8 cellular contexts compared by ENCODE assay signal in the genomic region with DNA sequence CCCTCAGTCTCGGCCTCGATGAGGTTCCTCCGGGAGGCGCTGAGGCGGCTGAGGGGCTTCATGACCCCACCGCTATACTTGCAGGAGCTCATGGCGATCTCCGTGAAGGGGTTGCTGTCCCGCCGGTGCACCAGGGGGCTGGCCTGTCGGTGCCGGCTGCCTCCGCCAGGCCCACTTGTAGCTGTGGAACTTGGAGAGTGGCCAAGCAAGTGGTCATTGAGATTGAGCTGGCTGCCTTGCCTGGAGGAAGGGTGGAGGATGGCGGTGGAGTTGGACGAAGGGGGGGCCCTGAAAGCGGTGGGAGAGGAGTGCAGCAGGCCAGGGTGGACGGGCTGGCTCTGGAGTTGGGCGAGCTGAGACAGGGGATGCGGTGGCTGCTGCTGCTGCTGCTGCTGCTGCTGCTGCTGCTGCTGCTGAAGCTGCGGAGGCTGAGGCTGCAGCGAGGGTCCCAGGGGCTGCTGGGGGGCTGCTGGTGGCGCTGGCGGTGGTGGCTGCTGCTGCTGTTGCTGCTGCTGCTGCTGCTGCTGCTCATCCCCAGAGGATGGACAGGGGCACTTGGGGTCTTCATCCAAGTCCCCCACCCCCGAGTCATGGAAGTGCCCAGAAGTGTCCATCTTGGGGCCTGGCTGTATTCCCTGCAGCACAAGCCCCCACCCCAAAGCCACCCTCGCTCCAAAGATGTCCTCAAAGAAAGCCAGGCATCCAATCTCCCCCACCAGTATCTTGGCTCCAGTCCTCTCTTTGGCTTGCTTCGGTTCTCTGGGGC. TPM values are rescaled to one million over a fixed set of nuclear protein-coding genes. Genes with fewer than 3 reads are reported as not detected.
A peak's percentile ranks its signal among the peaks of the same experiment; 100 is the strongest.
DNase-seq lines count a peak whose midpoint lies in the region; ATAC-seq and TF ChIP-seq lines count a peak whose summit lies in the region.

No MANE protein-coding gene starts in this region.

- no peak overlapping the region for H2BK20ac ChIP-seq in IMR-90 (ENCODE audit: low read depth, low read length)

- H4K20me1 ChIP-seq in IMR-90 (ENCODE audit: insufficient read depth, low read length): peaks cover 4% of the 10 kb centered on the region; the same call in 1 of the 2 replicates

- TF ChIP-seq CTCF in AG09309 (IDR thresholded peaks at IDR 0.05; ENCODE audit: control insufficient read depth, insufficient read depth, low read depth, low read length, missing control alignments) (no peak), IMR-90 (conservative IDR thresholded peaks at IDR 0.05; ENCODE audit: low read depth, low read length) (no peak)

- H3K27ac ChIP-seq in IMR-90 (ENCODE audit: insufficient read depth, low read length): no peak overlapping the region
- no peak overlapping the region for H3K27ac ChIP-seq in mucosa of rectum (ENCODE audit: low read depth in 2 of 2, low read length in 2 of 2)

- H3K14ac ChIP-seq in IMR-90 (replicated peaks; ENCODE audit: low read depth, low read length): no peak overlapping the region

- H2AK5ac ChIP-seq in IMR-90 (ENCODE audit: low read depth, low read length): no peak overlapping the region

- no peak overlapping the region for H3K9ac ChIP-seq in IMR-90 (ENCODE audit: low read depth, low read length)
- no peak overlapping the region for H3K9ac ChIP-seq in mucosa of rectum (ENCODE audit: low read depth in 1 of 2, low read length in 2 of 2)

- DNase-seq in AG09309 (ENCODE audit: low read depth) (no peak), IMR-90 (peak; percentile 38), cerebellar cortex (ENCODE audit: low spot score) (peak; percentile 18), cerebellar nuclear complex (lab: John Stamatoyannopoulos, UW) (no peak), CD1c-positive myeloid dendritic cell (ENCODE audit: extremely low spot score) (no peak), NK-92 (lab: John Stamatoyannopoulos, UW; ENCODE audit: unreplicated experiment) (no peak)

- H2BK5ac ChIP-seq in IMR-90 (ENCODE audit: low read depth, low read length, poor library complexity, severe bottlenecking): no peak overlapping the region

- H3K18ac ChIP-seq in IMR-90 (ENCODE audit: low read depth, low read length): no peak overlapping the region

- in situ Hi-C loops in IMR-90 (cut with MboI; ENCODE audit: low sequenced_read_pairs): no loop called here

- 0 out of 2 replicates have a peak, but pooled peaks cover under 1% of the 10 kb centered on the region for H3K9me1 ChIP-seq in IMR-90 (ENCODE audit: insufficient read depth, low read length)

- TF ChIP-seq POLR2A in IMR-90 (IDR thresholded peaks at IDR 0.05; ENCODE audit: low read depth, low read length): no peak

- POLR2A ChIA-PET in IMR-90 (lab: Charles Lee; ENCODE audit: unreplicated experiment): no interaction called here

- no peak overlapping the region for H4K5ac ChIP-seq in IMR-90 (ENCODE audit: low read depth, low read length)

- no peak overlapping the region for H3K4ac ChIP-seq in IMR-90 (ENCODE audit: low read depth, low read length)

- H3K9me3 ChIP-seq in IMR-90 (ENCODE audit: control insufficient read depth, insufficient read depth, low read length): peaks cover 2% of the 10 kb centered on the region; the same call in 1 of the 2 replicates
- no peaks in the 10 kb centered on the region for H3K9me3 ChIP-seq in mucosa of rectum (ENCODE audit: control insufficient read depth in 2 of 2, low read length in 2 of 2)

- no TSS peak for BruUV-seq in IMR-90 (replicated peaks; lab: Mats Ljungman, UMichigan)

- ATAC-seq in IMR-90 (ENCODE audit: low read depth) (no peak), GM19395 (IDR thresholded peaks at IDR 0.05; ENCODE audit: unreplicated experiment) (no peak)

- H4K91ac ChIP-seq in IMR-90 (ENCODE audit: insufficient read depth, low read depth, low read length): no peak overlapping the region

- peak overlapping the region; percentile 10; the same call in 1 of the 2 replicates for H3K4me3 ChIP-seq in AG09309 (ENCODE audit: control insufficient read depth, low read depth, low read length)
- H3K4me3 ChIP-seq in IMR-90 (ENCODE audit: insufficient read depth, low read depth, low read length): no peak overlapping the region
- H3K4me3 ChIP-seq in mucosa of rectum (ENCODE audit: low read length in 2 of 2): peak overlapping the region; percentile 56 to 57

- no peak overlapping the region for H4K8ac ChIP-seq in IMR-90 (ENCODE audit: low read depth in 2 of 2, low read length in 2 of 2)

- no peaks in the 10 kb centered on the region for H3K36me3 ChIP-seq in IMR-90 (ENCODE audit: control insufficient read depth, insufficient read depth, low read length)
- H3K36me3 ChIP-seq in mucosa of rectum (ENCODE audit: control insufficient read depth in 2 of 2, insufficient read depth in 2 of 2, low read length in 2 of 2): no peaks in the 10 kb centered on the region

- intact Hi-C loops in IMR-90 (cut with micrococcal nuclease): loop anchor here (10.0 kb wide), 1 partner anchor 175 kb away; no protein-coding TSS in a partner anchor

- CTCF ChIA-PET in IMR-90 (lab: Yijun Ruan, JAX): interaction anchor here (1.0 to 1.2 kb wide), 2 partner anchors 9 to 310 kb away, joined by 3 to 4 read pairs; no protein-coding TSS in a partner anchor

- no peak overlapping the region for H3K56ac ChIP-seq in IMR-90 (ENCODE audit: extremely low read depth, insufficient read depth, low read length)

- TF ChIP-seq RAD21 in IMR-90 (IDR thresholded peaks at IDR 0.05; ENCODE audit: low read length): no peak

- no peak overlapping the region for H2AK9ac ChIP-seq in IMR-90 (replicated peaks; ENCODE audit: low read depth, low read length, poor library complexity)

- no peak overlapping the region for H2BK120ac ChIP-seq in IMR-90 (ENCODE audit: low read depth, low read length)

- peak overlapping the region; percentile 83 for H2AFZ ChIP-seq in IMR-90 (replicated peaks; ENCODE audit: low read length, poor library complexity)

- no peaks in the 10 kb centered on the region for H3K79me1 ChIP-seq in IMR-90 (ENCODE audit: low read depth in 1 of 2, low read length in 2 of 2)

- 22% methylated on average over 14 of the region's 26 CpGs; no CpG with 5 or more reads in 1 of the 2 experiments for WGBS in IMR-90 (ENCODE audit: extremely low coverage in 2 of 2, insufficient read length in 1 of 2), 2 experiments

- H3K23ac ChIP-seq in IMR-90 (ENCODE audit: low read depth, low read length): no peak overlapping the region

- no peak overlapping the region for H2BK15ac ChIP-seq in IMR-90 (ENCODE audit: low read depth, low read length)

- peaks cover 67% of the 10 kb centered on the region for H3K27me3 ChIP-seq in IMR-90 (ENCODE audit: control insufficient read depth, insufficient read depth, low read length)
- H3K27me3 ChIP-seq in mucosa of rectum (ENCODE audit: control insufficient read depth in 2 of 2, insufficient read depth in 2 of 2, low read length in 2 of 2): peaks cover 11 to 29% of the 10 kb centered on the region in 2 donors

- peaks cover 9% of the 10 kb centered on the region for H3K4me1 ChIP-seq in IMR-90 (ENCODE audit: control insufficient read depth, insufficient read depth, low read length)
- H3K4me1 ChIP-seq in mucosa of rectum (ENCODE audit: control insufficient read depth in 2 of 2, insufficient read depth in 2 of 2, low read length in 2 of 2): no peaks in the 10 kb centered on the region

- peak overlapping the region; percentile 85 for H3K4me2 ChIP-seq in IMR-90 (ENCODE audit: low read depth, low read length)

- dilution Hi-C loops in IMR-90 (cut with HindIII; ENCODE audit: low sequenced_read_pairs, unreplicated experiment): no loop called here

TF ChIP-seq in IMR-90, 13 proteins besides CTCF, POLR2A, EP300 and RAD21:
- TF ChIP-seq BHLHE40 (IDR thresholded peaks at IDR 0.05; ENCODE audit: low read depth, low read length) (no peak), MAZ (IDR thresholded peaks at IDR 0.05; ENCODE audit: borderline replicate concordance, low read depth, low read length) (no peak), MAFK (IDR thresholded peaks at IDR 0.05; ENCODE audit: low read depth, low read length) (no peak), CHD1 (IDR thresholded peaks at IDR 0.05; ENCODE audit: low read depth, low read length) (no peak), USF2 (IDR thresholded peaks at IDR 0.05; ENCODE audit: low read depth, low read length) (no peak), FOS (IDR thresholded peaks at IDR 0.05; ENCODE audit: low read depth, low read length) (no peak)
TF ChIP-seq in IMR-90: peak in this region for 0.

RNA-seq across cellular contexts. Expression of gene KCNN3, which starts 0.5 kb away (rescaled TPM):
- total RNA-seq in IMR-90 (2012; rRNA removed): not detected in 2 replicates
- 0.02 and 0.07 TPM in 2 replicates for polyA plus RNA-seq in IMR-90 (2012; rRNA removed)
- under 0.01 and 0.02 TPM in 2 replicates for polyA plus RNA-seq in IMR-90 (2012; cell fraction: cytosol; rRNA removed)
- 0.01 and 0.05 TPM in 2 replicates for polyA plus RNA-seq in IMR-90 (2012; cell fraction: nucleus; rRNA removed; ENCODE audit: low replicate concordance)

Comparison
In these comparisons a context has a peak if more than half of its experiments do, and no peak if none do; other contexts are left out.
1. DNase-seq: peak in IMR-90 (single experiment) and cerebellar cortex (single experiment); none in AG09309 (single experiment), cerebellar nuclear complex (0 of 2), CD1c-positive myeloid dendritic cell (single experiment) and NK-92 (single experiment).